26 cellular contexts compared by ENCODE assay signal in genomic region chr4:23737571-23737970, GRCh38.
"Had no signal": no experiment of that assay in that cellular context is flagged by ENCODE, and none has a peak within 500 bp of the region (broad histone marks: within the 10 kb centered on the region; RNA-seq: fewer than 3 reads in every experiment).

No MANE protein-coding gene starts in this region.

- ATAC-seq: foreskin keratinocyte, psoas muscle had no signal

- H3K4me1 Mint-ChIP-seq: activated CD4-positive, alpha-beta T cell treated with anti-CD3 and anti-CD28 coated beads, Interleukin-2, amount 10 ng/mL, durations not matched to agents 24 days and 14 days; activated naive CD4-positive, alpha-beta T cell treated with anti-CD3 and anti-CD28 coated beads, Interleukin-2, amount 10 ng/mL, durations not matched to agents 7 days and 5 days; activated naive CD8-positive, alpha-beta T cell treated with anti-CD3 and anti-CD28 coated beads, Interleukin-2, amount 10 ng/mL, durations not matched to agents 7 days and 5 days; naive B cell; neural crest cell had no signal

- H3K27ac ChIP-seq: ascending aorta, brain microvascular endothelial cell, esophagus muscularis mucosa, foreskin keratinocyte, heart right ventricle, left ventricle myocardium inferior, parathyroid adenoma, psoas muscle, right atrium auricular region, spleen, tibial nerve had no signal

- H3K27ac Mint-ChIP-seq: activated CD4-positive, alpha-beta memory T cell treated with anti-CD3 and anti-CD28 coated beads for 36 hours; activated CD4-positive, alpha-beta T cell treated with anti-CD3 and anti-CD28 coated beads, Interleukin-2, amount 10 ng/mL, durations not matched to agents 24 days and 14 days; activated naive CD4-positive, alpha-beta T cell treated with anti-CD3 and anti-CD28 coated beads, Interleukin-2, amount 10 ng/mL, durations not matched to agents 7 days and 5 days; activated naive CD8-positive, alpha-beta T cell treated with anti-CD3 and anti-CD28 coated beads, Interleukin-2, amount 10 ng/mL, durations not matched to agents 7 days and 5 days; endodermal cell; naive B cell; T-helper 1 cell treated with Interleukin-12 subunit alpha and Interleukin-12 subunit beta and Interleukin-4 antibody, amounts not matched to agents 30 μg/mL and 1 μg/mL, for 36 hours had no signal

- H3K9me3 Mint-ChIP-seq: activated CD4-positive, alpha-beta memory T cell treated with anti-CD3 and anti-CD28 coated beads for 36 hours; activated CD4-positive, alpha-beta T cell treated with anti-CD3 and anti-CD28 coated beads, Interleukin-2, amount 10 ng/mL, durations not matched to agents 24 days and 14 days; activated naive CD4-positive, alpha-beta T cell treated with anti-CD3 and anti-CD28 coated beads, Interleukin-2, amount 10 ng/mL, durations not matched to agents 7 days and 5 days; endodermal cell; neural crest cell had no signal

- DNase-seq: activated CD4-positive, alpha-beta memory T cell treated with anti-CD3 and anti-CD28 coated beads for 36 hours; activated CD4-positive, alpha-beta T cell treated with anti-CD3 and anti-CD28 coated beads, Interleukin-2, amount 10 ng/mL, durations not matched to agents 24 days and 14 days; activated CD4-positive, CD25-positive, alpha-beta regulatory T cell treated with anti-CD3 and anti-CD28 coated beads, Interleukin-2, amount 50 U/mL, for 72 hours; activated CD8-positive, alpha-beta memory T cell treated with anti-CD3 and anti-CD28 coated beads, Interleukin-2, amount 50 U/mL, for 4 hours; activated gamma-delta T cell; activated naive CD4-positive, alpha-beta T cell treated with anti-CD3 and anti-CD28 coated beads, Interleukin-2, amount 10 ng/mL, durations not matched to agents 7 days and 5 days; activated naive CD8-positive, alpha-beta T cell treated with anti-CD3 and anti-CD28 coated beads, Interleukin-2, amount 10 ng/mL, durations not matched to agents 7 days and 5 days; activated T-cell treated with anti-CD3 and anti-CD28 coated beads, Interleukin-2, amount 50 U/mL, for 1 hour; brain microvascular endothelial cell; endodermal cell; foreskin keratinocyte; heart right ventricle; left ventricle myocardium inferior; naive B cell; nucleus accumbens; psoas muscle; spleen; stimulated activated naive CD4-positive, alpha-beta T cell treated with Interleukin-2 at 50 U/mL for 16 hours; T-helper 9 cell had no signal

- H2AFZ ChIP-seq: parathyroid adenoma had no signal

- H3K27me3 Mint-ChIP-seq: activated CD4-positive, alpha-beta memory T cell treated with anti-CD3 and anti-CD28 coated beads for 36 hours; activated CD4-positive, alpha-beta T cell treated with anti-CD3 and anti-CD28 coated beads, Interleukin-2, amount 10 ng/mL, durations not matched to agents 24 days and 14 days; activated naive CD4-positive, alpha-beta T cell treated with anti-CD3 and anti-CD28 coated beads, Interleukin-2, amount 10 ng/mL, durations not matched to agents 7 days and 5 days; activated naive CD8-positive, alpha-beta T cell treated with anti-CD3 and anti-CD28 coated beads, Interleukin-2, amount 10 ng/mL, durations not matched to agents 7 days and 5 days; naive B cell had no signal

- H3K36me3 Mint-ChIP-seq: activated CD4-positive, alpha-beta memory T cell treated with anti-CD3 and anti-CD28 coated beads for 36 hours; activated naive CD4-positive, alpha-beta T cell treated with anti-CD3 and anti-CD28 coated beads, Interleukin-2, amount 10 ng/mL, durations not matched to agents 7 days and 5 days; activated naive CD8-positive, alpha-beta T cell treated with anti-CD3 and anti-CD28 coated beads, Interleukin-2, amount 10 ng/mL, durations not matched to agents 7 days and 5 days; naive B cell had no signal

- H3K4me1 ChIP-seq: ascending aorta, foreskin keratinocyte, heart right ventricle, left ventricle myocardium inferior, psoas muscle, right atrium auricular region, spleen, tibial nerve had no signal

- H3K9me3 ChIP-seq: ascending aorta, esophagus muscularis mucosa, heart right ventricle, left ventricle myocardium inferior, psoas muscle, right atrium auricular region, spleen, tibial nerve had no signal

- H3K36me3 ChIP-seq: ascending aorta, brain microvascular endothelial cell, esophagus muscularis mucosa, heart right ventricle, left ventricle myocardium inferior, right atrium auricular region, spleen, tibial nerve had no signal

- H3K4me3 Mint-ChIP-seq: activated CD4-positive, alpha-beta memory T cell treated with anti-CD3 and anti-CD28 coated beads for 36 hours; activated CD4-positive, alpha-beta T cell treated with anti-CD3 and anti-CD28 coated beads, Interleukin-2, amount 10 ng/mL, durations not matched to agents 24 days and 14 days; activated naive CD4-positive, alpha-beta T cell treated with anti-CD3 and anti-CD28 coated beads, Interleukin-2, amount 10 ng/mL, durations not matched to agents 7 days and 5 days; activated naive CD8-positive, alpha-beta T cell treated with anti-CD3 and anti-CD28 coated beads, Interleukin-2, amount 10 ng/mL, durations not matched to agents 7 days and 5 days; endodermal cell; naive B cell; neural crest cell; T-helper 1 cell treated with Interleukin-12 subunit alpha and Interleukin-12 subunit beta and Interleukin-4 antibody, amounts not matched to agents 30 μg/mL and 1 μg/mL, for 36 hours had no signal

- H3K4me3 ChIP-seq: ascending aorta, esophagus muscularis mucosa, heart right ventricle, left ventricle myocardium inferior, psoas muscle, right atrium auricular region, spleen, tibial nerve had no signal

- H3K79me2 ChIP-seq: parathyroid adenoma had no signal
